14 cellular contexts compared by ENCODE assay signal in the genomic region with DNA sequence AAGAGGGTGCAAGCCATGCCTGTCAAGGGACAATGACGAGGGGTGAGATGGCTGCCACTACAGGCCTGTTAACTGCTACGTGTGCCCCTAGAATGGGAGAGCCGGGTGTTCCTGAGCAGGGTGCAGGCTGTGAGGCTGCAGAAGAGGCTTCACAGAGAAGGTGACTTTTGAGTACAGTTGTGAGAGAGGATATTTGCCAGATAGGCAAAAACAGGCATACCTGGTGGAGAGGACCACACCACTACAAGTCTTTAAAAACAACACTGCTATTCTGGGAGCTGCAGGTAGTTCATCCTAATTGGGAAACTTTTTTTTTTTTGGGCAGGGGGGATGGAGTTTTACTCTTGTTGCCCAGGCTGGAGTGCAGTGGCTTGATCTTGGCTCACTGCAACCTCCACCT. TPM values are rescaled to one million over a fixed set of nuclear protein-coding genes. Genes with fewer than 3 reads are reported as not detected.
DNase-seq lines count a peak whose midpoint lies in the region; ATAC-seq, FAIRE-seq and TF ChIP-seq lines count a peak whose summit lies in the region.
"Had no signal": no experiment of that assay in that cellular context is flagged by ENCODE, and none has a peak within 500 bp of the region (broad histone marks: within the 10 kb centered on the region; RNA-seq: fewer than 3 reads in every experiment).

No MANE protein-coding gene starts in this region.

- POLR2A ChIA-PET in HepG2 (lab: Yijun Ruan, JAX), result interaction anchor here (0.6 kb wide), 1 partner anchor 20 kb away, joined by 3 read pairs; no protein-coding TSS in a partner anchor
- POLR2A ChIA-PET in CD4-positive, alpha-beta memory T cell (lab: Charles Lee; ENCODE audit: partially characterized antibody), result interaction anchor here (1.4 to 1.8 kb wide), 2 partner anchors 11 to 20 kb away, joined by 3 to 8 read pairs; no protein-coding TSS in a partner anchor

- intact Hi-C loops in HepG2 (cut with micrococcal nuclease; ENCODE audit: unreplicated experiment) (no loop called here), right lobe of liver (cut with DNase I) (no loop called here)
- intact Hi-C loops in CD4-positive, alpha-beta memory T cell (cut with micrococcal nuclease), result no loop called here

- peaks cover 27 to 67% of the 10 kb centered on the region in 2 experiments for H3K36me3 ChIP-seq in HepG2 (replicated peaks in 1 of 2; ENCODE audit: control insufficient read depth in 1 of 2, insufficient read depth in 2 of 2, low read length in 2 of 2)
- peaks cover 0 to 56% (median 30%) of the 10 kb centered on the region in 4 donors for H3K36me3 ChIP-seq in right lobe of liver
- H3K36me3 ChIP-seq in CD4-positive, alpha-beta memory T cell (ENCODE audit: insufficient read depth, low read length), result peaks cover 58% of the 10 kb centered on the region
- peaks cover 69% of the 10 kb centered on the region for H3K36me3 ChIP-seq in WERI-Rb-1

- no peaks in the 10 kb centered on the region for H4K20me1 ChIP-seq in HepG2 (ENCODE audit: insufficient read depth, low read length)

- TF ChIP-seq RAD21 in HepG2 (CRISPR knock-in tag; IDR thresholded peaks at IDR 0.05), result no peak

- H3K4me1 Mint-ChIP-seq in CD4-positive, alpha-beta memory T cell, result peaks cover 15 to 48% (median 31%) of the 10 kb centered on the region in 4 donors
- H3K4me1 Mint-ChIP-seq in activated T-helper 17 cell treated with anti-CD3 and anti-CD28 coated beads, Interleukin-2, amount 50 U/mL, for 72 hours, result peaks cover 30% of the 10 kb centered on the region

- peak overlapping the region in 1 of 8 donors; percentile 43 for H3K4me3 Mint-ChIP-seq in CD4-positive, alpha-beta memory T cell
- no peak overlapping the region for H3K4me3 Mint-ChIP-seq in activated T-helper 17 cell treated with anti-CD3 and anti-CD28 coated beads, Interleukin-2, amount 50 U/mL, for 72 hours
- H3K4me3 Mint-ChIP-seq: CD14-positive monocyte had no signal

- CTCF ChIA-PET in HepG2 (lab: Yijun Ruan, JAX; ENCODE audit: low intra/inter-chr PET ratio, low total read pairs), result no interaction called here
- CTCF ChIA-PET in CD4-positive, alpha-beta memory T cell (lab: Charles Lee; ENCODE audit: partially characterized antibody), result interaction anchor here (1.2 to 1.5 kb wide), 2 partner anchors 14 to 54 kb away, joined by 3 to 5 read pairs; no protein-coding TSS in a partner anchor

- peaks cover 83 to 86% of the 10 kb centered on the region in 2 donors for H3K36me3 Mint-ChIP-seq in CD4-positive, alpha-beta memory T cell
- peaks cover 97% of the 10 kb centered on the region for H3K36me3 Mint-ChIP-seq in activated T-helper 17 cell treated with anti-CD3 and anti-CD28 coated beads, Interleukin-2, amount 50 U/mL, for 72 hours (ENCODE audit: low read depth)

- 100% methylated on average over 3 of the region's 3 CpGs for WGBS in HepG2 (ENCODE audit: low lambda C conversion rate)
- 95% methylated on average over 3 of the region's 3 CpGs for WGBS in right lobe of liver (ENCODE audit: insufficient coverage, low coverage, low lambda C conversion rate, missing lambda C conversion rate)

- H3K4me2 ChIP-seq in HepG2 (ENCODE audit: low read depth, low read length), result no peak overlapping the region

- peak overlapping the region in 4 of 7 donors; percentile 39 to 90 (median 63) for H3K27ac Mint-ChIP-seq in CD4-positive, alpha-beta memory T cell
- peak overlapping the region; percentile 70 for H3K27ac Mint-ChIP-seq in activated T-helper 17 cell treated with anti-CD3 and anti-CD28 coated beads, Interleukin-2, amount 50 U/mL, for 72 hours

- H3K27me3 ChIP-seq in HepG2 (ENCODE audit: control insufficient read depth in 1 of 2, insufficient read depth in 2 of 2, low read length in 2 of 2) (no peaks in the 10 kb centered on the region), right lobe of liver (no peaks in the 10 kb centered on the region), WERI-Rb-1 (ENCODE audit: insufficient read depth, low read depth, severe bottlenecking) (no peaks in the 10 kb centered on the region)
- no peaks in the 10 kb centered on the region for H3K27me3 ChIP-seq in CD4-positive, alpha-beta memory T cell (ENCODE audit: insufficient read depth, low read length)

- H3K9me3 Mint-ChIP-seq in CD4-positive, alpha-beta memory T cell, result peaks cover 5 to 30% (median 21%) of the 10 kb centered on the region in 8 donors
- peaks cover 4% of the 10 kb centered on the region for H3K9me3 Mint-ChIP-seq in activated T-helper 17 cell treated with anti-CD3 and anti-CD28 coated beads, Interleukin-2, amount 50 U/mL, for 72 hours

- H3K4me1 ChIP-seq in HepG2 (ENCODE audit: insufficient read depth, low read length) (peaks cover 27% of the 10 kb centered on the region), right lobe of liver (peaks cover 0 to 24% (median 10%) of the 10 kb centered on the region in 4 donors)
- H3K4me1 ChIP-seq in CD4-positive, alpha-beta memory T cell (ENCODE audit: insufficient read depth, low read length), result peaks cover 32% of the 10 kb centered on the region

- TF ChIP-seq EP300 in HepG2 (IDR thresholded peaks at IDR 0.05; ENCODE audit: low read depth in 2 of 2, low read length in 2 of 2) (no peak), HepG2 (CRISPR knock-in tag; IDR thresholded peaks at IDR 0.05; ENCODE audit: borderline replicate concordance) (no peak)

- FAIRE-seq in HepG2 (lab: Jason Lieb, UNC), result no peak
- FAIRE-seq: GM12891, H54 had no signal

- no peaks in the 10 kb centered on the region for H3K27me3 Mint-ChIP-seq in CD4-positive, alpha-beta memory T cell
- H3K27me3 Mint-ChIP-seq in activated T-helper 17 cell treated with anti-CD3 and anti-CD28 coated beads, Interleukin-2, amount 50 U/mL, for 72 hours, result no peaks in the 10 kb centered on the region

- H2AFZ ChIP-seq in HepG2 (ENCODE audit: low read length), result no peak overlapping the region
- H2AFZ ChIP-seq: GM23248 had no signal

- no peak for DNase-seq in HepG2 (ENCODE audit: low spot score)
- no peak for DNase-seq in right lobe of liver
- DNase-seq in CD4-positive, alpha-beta memory T cell, result no peak
- DNase-seq in GF-D8 (lab: John Stamatoyannopoulos, UW), result no peak
- no peak for DNase-seq in WERI-Rb-1
- DNase-seq: DMS79, GM23248, IMR-90 had no signal

- H3K9me3 ChIP-seq in HepG2 (ENCODE audit: low read length) (peaks cover 8% of the 10 kb centered on the region), right lobe of liver (no peaks in the 10 kb centered on the region), WERI-Rb-1 (ENCODE audit: severe bottlenecking) (peaks cover 7% of the 10 kb centered on the region)
- H3K9me3 ChIP-seq in CD4-positive, alpha-beta memory T cell (ENCODE audit: control insufficient read depth in 1 of 2, low read length in 2 of 2), result peaks cover 0 to 10% of the 10 kb centered on the region in 2 donors

- no TSS peak for BruUV-seq in HepG2 (replicated peaks; lab: Mats Ljungman, UMichigan)

- ATAC-seq in HepG2, result no peak
- no peak for ATAC-seq in right lobe of liver
- no peak for ATAC-seq in activated T-helper 17 cell treated with anti-CD3 and anti-CD28 coated beads, Interleukin-2, amount 50 U/mL, for 72 hours (replicated peaks)
- ATAC-seq: HCT116 had no signal

- H3K79me2 ChIP-seq in HepG2 (ENCODE audit: insufficient read depth, low read length), result no peaks in the 10 kb centered on the region

- no peak overlapping the region for H3K9ac ChIP-seq in HepG2 (ENCODE audit: insufficient read depth, low read depth, low read length)
- H3K9ac ChIP-seq: GM23248 had no signal

- H3K27ac ChIP-seq in HepG2 (ENCODE audit: extremely low read length, insufficient read depth, low read length) (no peak overlapping the region), right lobe of liver (no peak overlapping the region), WERI-Rb-1 (no peak overlapping the region)
- H3K27ac ChIP-seq in CD4-positive, alpha-beta memory T cell (ENCODE audit: low read depth, low read length), result no peak overlapping the region
- H3K27ac ChIP-seq: GM23248 had no signal

- H3K4me3 ChIP-seq in HepG2 (replicated peaks in 1 of 3; ENCODE audit: insufficient read depth in 1 of 3, low read depth in 2 of 3, low read length in 3 of 3) (no peak overlapping the region), right lobe of liver (no peak overlapping the region), WERI-Rb-1 (ENCODE audit: low read depth, low read length) (no peak overlapping the region)
- no peak overlapping the region for H3K4me3 ChIP-seq in CD4-positive, alpha-beta memory T cell (ENCODE audit: low read length in 2 of 2)
- H3K4me3 ChIP-seq: GM23248 had no signal

- in situ Hi-C loops in HepG2 (cut with HindIII; ENCODE audit: extremely low pct_ligation_motif_present, low pct_unique_long_range_greater_than_20kb), result no loop called here

- TF ChIP-seq CTCF in HepG2 (CRISPR knock-in tag; IDR thresholded peaks at IDR 0.05) (no peak), right lobe of liver (IDR thresholded peaks at IDR 0.05) (no peak), WERI-Rb-1 (IDR thresholded peaks at IDR 0.05; ENCODE audit: low read depth, low read length) (no peak)

- TF ChIP-seq POLR2A in HepG2 (IDR thresholded peaks at IDR 0.05; ENCODE audit: insufficient read depth in 1 of 2, low read depth in 2 of 2, low read length in 2 of 2), result no peak
- no peak for TF ChIP-seq POLR2A in right lobe of liver (IDR thresholded peaks at IDR 0.05)

RNA-seq across cellular contexts. Expression of gene ICAM2, which starts 50.7 kb away (rescaled TPM):
- total RNA-seq in HepG2 (2016; rRNA removed; fragmentation: Illumina TruSeq; extraction: Trizol) (7.9 and 10.9 TPM in 2 replicates), right lobe of liver (10 to 100 TPM in 3 of 6 experiments, 1 to 10 TPM in 3; 5.5 to 16.1 (median 8.6) TPM)
- 4.1 and 5.7 TPM in 2 replicates for total RNA-seq in HepG2 (2016; cell fraction: cytosol; rRNA removed; fragmentation: Illumina TruSeq; extraction: Trizol; ENCODE audit: low read depth)
- 9.4 and 10.9 TPM in 2 replicates for total RNA-seq in HepG2 (2016; cell fraction: insoluble cytoplasmic fraction; rRNA removed; fragmentation: Illumina TruSeq; extraction: Trizol)
- 8.3 and 9.3 TPM in 2 replicates for total RNA-seq in HepG2 (2016; cell fraction: membrane; rRNA removed; fragmentation: Illumina TruSeq; extraction: Trizol)
- total RNA-seq in HepG2 (2016; cell fraction: nucleus; rRNA removed; fragmentation: Illumina TruSeq; extraction: Trizol), result 7.4 and 8.7 TPM in 2 replicates
- 20.8 and 21.4 TPM in 2 replicates for polyA plus RNA-seq in HepG2 (2011; rRNA removed)
- polyA plus RNA-seq in HepG2 (2011; cell fraction: cytosol; rRNA removed), result 25.1 and 29.5 TPM in 2 replicates
- 10.1 and 10.2 TPM in 2 replicates for polyA plus RNA-seq in HepG2 (2011; cell fraction: nucleus; rRNA removed)
- polyA plus RNA-seq in HepG2 (2012), result 6.0 and 8.9 TPM in 2 replicates
- polyA plus RNA-seq in HepG2 (2016; cell fraction: cytosol; fragmentation: Illumina TruSeq; extraction: Trizol; ENCODE audit: low read depth), result 3.9 and 5.8 TPM in 2 replicates
- polyA plus RNA-seq in HepG2 (2016; cell fraction: insoluble cytoplasmic fraction; fragmentation: Illumina TruSeq; extraction: Trizol; ENCODE audit: low read depth), result 7.5 and 8.3 TPM in 2 replicates
- 5.9 and 6.9 TPM in 2 replicates for polyA plus RNA-seq in HepG2 (2016; cell fraction: membrane; fragmentation: Illumina TruSeq; extraction: Trizol; ENCODE audit: low read depth)
- 11.9 and 12.3 TPM in 2 replicates for polyA plus RNA-seq in HepG2 (2016; cell fraction: nucleus; fragmentation: Illumina TruSeq; extraction: Trizol; ENCODE audit: insufficient read depth, low read depth)
- 1.3 and 35.6 TPM in 2 replicates for polyA minus RNA-seq in HepG2 (2011; rRNA and poly(A)+ RNA removed; ENCODE audit: low replicate concordance)
- 6.6 and 7.4 TPM in 2 replicates for polyA minus RNA-seq in HepG2 (2011; cell fraction: cytosol; rRNA and poly(A)+ RNA removed)
- polyA minus RNA-seq in HepG2 (2011; cell fraction: nucleus; rRNA and poly(A)+ RNA removed), result 4.2 and 7.6 TPM in 2 replicates
- total RNA-seq in CD4-positive, alpha-beta memory T cell, result 100 to 1,000 TPM; 150 to 158 TPM
- 100 to 1,000 TPM; 411 to 591 TPM for polyA plus RNA-seq in CD4-positive, alpha-beta memory T cell
- total RNA-seq in activated T-helper 17 cell treated with anti-CD3 and anti-CD28 coated beads, Interleukin-2, amount 50 U/mL, for 72 hours, result 10 to 100 TPM; 43.0 to 54.9 TPM
- total RNA-seq: G401, IMR-90 had no signal

RNA-seq across cellular contexts. Expression of gene ERN1, which starts 58.8 kb away (rescaled TPM):
- total RNA-seq in HepG2 (2016; rRNA removed; fragmentation: Illumina TruSeq; extraction: Trizol), result 4.1 and 6.0 TPM in 2 replicates
- total RNA-seq in HepG2 (2016; cell fraction: cytosol; rRNA removed; fragmentation: Illumina TruSeq; extraction: Trizol; ENCODE audit: low read depth), result 3.0 and 3.8 TPM in 2 replicates
- total RNA-seq in HepG2 (2016; cell fraction: insoluble cytoplasmic fraction; rRNA removed; fragmentation: Illumina TruSeq; extraction: Trizol), result 3.2 and 7.0 TPM in 2 replicates
- 4.2 and 4.8 TPM in 2 replicates for total RNA-seq in HepG2 (2016; cell fraction: membrane; rRNA removed; fragmentation: Illumina TruSeq; extraction: Trizol)
- total RNA-seq in HepG2 (2016; cell fraction: nucleus; rRNA removed; fragmentation: Illumina TruSeq; extraction: Trizol), result 10.8 and 12.6 TPM in 2 replicates
- polyA plus RNA-seq in HepG2 (2011; rRNA removed), result 12.7 and 15.7 TPM in 2 replicates
- 9.1 and 10.3 TPM in 2 replicates for polyA plus RNA-seq in HepG2 (2011; cell fraction: cytosol; rRNA removed)
- 32.7 and 33.0 TPM in 2 replicates for polyA plus RNA-seq in HepG2 (2011; cell fraction: nucleus; rRNA removed)
- 20.8 and 22.2 TPM in 2 replicates for polyA plus RNA-seq in HepG2 (2012)
- 2.9 and 3.1 TPM in 2 replicates for polyA plus RNA-seq in HepG2 (2016; cell fraction: cytosol; fragmentation: Illumina TruSeq; extraction: Trizol; ENCODE audit: low read depth)
- 3.3 and 3.6 TPM in 2 replicates for polyA plus RNA-seq in HepG2 (2016; cell fraction: insoluble cytoplasmic fraction; fragmentation: Illumina TruSeq; extraction: Trizol; ENCODE audit: low read depth)
- polyA plus RNA-seq in HepG2 (2016; cell fraction: membrane; fragmentation: Illumina TruSeq; extraction: Trizol; ENCODE audit: low read depth), result 3.4 and 3.6 TPM in 2 replicates
- 11.5 and 12.4 TPM in 2 replicates for polyA plus RNA-seq in HepG2 (2016; cell fraction: nucleus; fragmentation: Illumina TruSeq; extraction: Trizol; ENCODE audit: insufficient read depth, low read depth)
- polyA minus RNA-seq in HepG2 (2011; rRNA and poly(A)+ RNA removed; ENCODE audit: low replicate concordance), result 10.5 and 30.9 TPM in 2 replicates
- polyA minus RNA-seq in HepG2 (2011; cell fraction: cytosol; rRNA and poly(A)+ RNA removed), result 13.3 and 18.1 TPM in 2 replicates
- 48.8 and 61.2 TPM in 2 replicates for polyA minus RNA-seq in HepG2 (2011; cell fraction: nucleus; rRNA and poly(A)+ RNA removed)
- total RNA-seq in right lobe of liver, result 10 to 100 TPM; 22.7 to 47.6 (median 28.7) TPM
- total RNA-seq in CD4-positive, alpha-beta memory T cell, result 100 to 1,000 TPM; 163 to 172 TPM
- polyA plus RNA-seq in CD4-positive, alpha-beta memory T cell, result 100 to 1,000 TPM in 1 of 2 donors, 10 to 100 TPM in 1; 47.9 to 124 TPM
- total RNA-seq in activated T-helper 17 cell treated with anti-CD3 and anti-CD28 coated beads, Interleukin-2, amount 50 U/mL, for 72 hours, result 10 to 100 TPM; 42.2 to 93.3 TPM
